ENCODE assay signal across 8 cellular contexts in the genomic region with DNA sequence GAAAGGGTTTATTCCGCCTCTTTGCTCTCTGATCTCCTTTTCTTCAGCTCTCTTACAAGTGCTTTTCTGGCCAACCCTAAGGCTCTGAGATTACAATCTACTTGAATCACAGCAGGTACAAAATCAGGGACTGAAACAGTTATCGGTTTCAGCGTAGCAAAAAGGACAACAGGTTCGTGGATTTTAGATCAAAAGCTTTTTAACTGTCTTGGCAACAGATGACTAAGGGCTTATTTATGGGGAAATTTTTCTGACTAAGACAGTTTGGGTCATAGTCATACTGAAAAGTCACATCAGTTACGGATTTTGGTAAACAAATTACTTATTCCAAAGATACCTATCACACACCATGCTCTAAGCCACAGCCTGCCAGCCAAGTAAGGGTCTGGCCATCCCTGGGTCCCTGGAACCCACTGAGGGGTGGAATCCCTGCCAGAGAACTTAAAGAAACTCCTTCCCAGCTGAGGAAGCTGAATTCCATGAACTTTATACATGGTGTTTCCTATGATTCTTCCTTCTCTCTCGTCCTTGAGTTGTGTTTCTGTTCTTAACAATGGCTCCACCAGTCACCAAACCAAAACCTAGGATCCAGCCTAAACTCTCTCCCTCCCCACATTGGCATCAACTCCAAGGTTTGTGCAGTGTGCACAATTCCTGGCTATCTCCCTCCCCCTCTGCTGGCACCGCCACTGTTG.
DNase-seq lines count a peak whose midpoint lies in the region; ATAC-seq, FAIRE-seq and TF ChIP-seq lines count a peak whose summit lies in the region.

No MANE protein-coding gene starts in this region.

- H3K27me3 ChIP-seq in Panc1 (ENCODE audit: control insufficient read depth, insufficient read depth, low read length) (0 out of 2 replicates have a peak, but pooled peaks cover 4% of the 10 kb centered on the region), neural progenitor cell (peaks cover 21% of the 10 kb centered on the region)

- no peak for FAIRE-seq in D721Med (lab: Jason Lieb, UNC)

- CTCF ChIA-PET in Panc1 (lab: Charles Lee), result no interaction called here

- in situ Hi-C loops in Panc1 (cut with HindIII; ENCODE audit: low pct_unique_long_range_greater_than_20kb, low sequenced_read_pairs), result no loop called here

- peaks cover 30% of the 10 kb centered on the region for H4K20me1 ChIP-seq in neural progenitor cell (ENCODE audit: low read depth)

- H3K27ac ChIP-seq in Panc1 (ENCODE audit: low read length), result no peak overlapping the region
- H3K27ac ChIP-seq in neural progenitor cell, result no peak overlapping the region

- ATAC-seq in HG02763 (IDR thresholded peaks at IDR 0.05; ENCODE audit: unreplicated experiment) (peak; percentile 28), Panc1 (peak; percentile 43; the same call in 1 of the 2 replicates)

- TF ChIP-seq CTCF in Panc1 (IDR thresholded peaks at IDR 0.05), result no peak
- TF ChIP-seq CTCF in neural progenitor cell (IDR thresholded peaks at IDR 0.05), result no peak
- TF ChIP-seq CTCF in D721Med (IDR thresholded peaks at IDR 0.05; ENCODE audit: insufficient read depth, missing control alignments), result no peak

- POLR2A ChIA-PET in Panc1 (lab: Charles Lee), result no interaction called here

- H2AFZ ChIP-seq in neural progenitor cell (replicated peaks), result no peak overlapping the region

- peaks cover 71% of the 10 kb centered on the region for H3K4me1 Mint-ChIP-seq in activated T-cell treated with anti-CD3 and anti-CD28 coated beads, Interleukin-2, amount 50 U/mL, for 24 hours (ENCODE audit: low read depth)
- peaks cover 33% of the 10 kb centered on the region for H3K4me1 Mint-ChIP-seq in neural progenitor cell

- H3K9me3 ChIP-seq in Panc1 (ENCODE audit: control insufficient read depth, insufficient read depth, low read depth, low read length), result no peaks in the 10 kb centered on the region
- H3K9me3 ChIP-seq in neural progenitor cell (ENCODE audit: low read depth), result no peaks in the 10 kb centered on the region

- H3K4me2 ChIP-seq in neural progenitor cell, result peak overlapping the region; percentile 95

- intact Hi-C loops in Panc1 (cut with micrococcal nuclease; ENCODE audit: unreplicated experiment), result no loop called here

- BruUV-seq in Panc1 (replicated peaks; lab: Mats Ljungman, UMichigan), result no TSS peak

- H3K9ac ChIP-seq in neural progenitor cell, result no peak overlapping the region

- H3K79me2 ChIP-seq in neural progenitor cell (ENCODE audit: low read depth), result peaks cover 31% of the 10 kb centered on the region

- H3K27me3 Mint-ChIP-seq in activated T-cell treated with anti-CD3 and anti-CD28 coated beads, Interleukin-2, amount 50 U/mL, for 24 hours, result no peaks in the 10 kb centered on the region
- peaks cover 11% of the 10 kb centered on the region for H3K27me3 Mint-ChIP-seq in neural progenitor cell (ENCODE audit: insufficient read depth, low read depth)

- H3K36me3 ChIP-seq in Panc1 (ENCODE audit: control insufficient read depth, insufficient read depth, low read length), result no peaks in the 10 kb centered on the region; the same call in 1 of the 2 replicates
- no peaks in the 10 kb centered on the region for H3K36me3 ChIP-seq in neural progenitor cell

- peaks cover 7% of the 10 kb centered on the region for H3K9me3 Mint-ChIP-seq in activated T-cell treated with anti-CD3 and anti-CD28 coated beads, Interleukin-2, amount 50 U/mL, for 24 hours
- H3K9me3 Mint-ChIP-seq in neural progenitor cell, result no peaks in the 10 kb centered on the region

- peak overlapping the region; percentile 84 for H3K4me3 Mint-ChIP-seq in activated T-cell treated with anti-CD3 and anti-CD28 coated beads, Interleukin-2, amount 50 U/mL, for 24 hours
- H3K4me3 Mint-ChIP-seq in neural progenitor cell, result peak overlapping the region; percentile 90

- peaks cover 27% of the 10 kb centered on the region for H3K36me3 Mint-ChIP-seq in activated T-cell treated with anti-CD3 and anti-CD28 coated beads, Interleukin-2, amount 50 U/mL, for 24 hours (ENCODE audit: low read depth)
- peaks cover 10% of the 10 kb centered on the region for H3K36me3 Mint-ChIP-seq in neural progenitor cell

- peak overlapping the region; percentile 96 for H3K27ac Mint-ChIP-seq in activated T-cell treated with anti-CD3 and anti-CD28 coated beads, Interleukin-2, amount 50 U/mL, for 24 hours
- H3K27ac Mint-ChIP-seq in neural progenitor cell, result no peak overlapping the region

- no peak for DNase-seq in activated T-cell treated with anti-CD3 and anti-CD28 coated beads, Interleukin-2, amount 50 U/mL, for 24 hours
- DNase-seq in activated T-cell treated with anti-CD3 and anti-CD28 coated beads for 4 hours, result no peak
- no peak for DNase-seq in Panc1 (ENCODE audit: low read depth, low spot score)
- DNase-seq in dermis blood vessel endothelial cell, result peak; percentile 64
- DNase-seq in neural progenitor cell (ENCODE audit: low spot score), result peak; percentile 69
- no peak for DNase-seq in activated gamma-delta T cell (lab: John Stamatoyannopoulos, UW)
- no peak for DNase-seq in D721Med (ENCODE audit: insufficient read length, low spot score)

- peaks cover 22% of the 10 kb centered on the region for H3F3A ChIP-seq in neural progenitor cell (ENCODE audit: low read depth)

- H3K4me1 ChIP-seq in Panc1 (ENCODE audit: control insufficient read depth, insufficient read depth, low read length), result 0 out of 2 replicates have a peak, but pooled peaks cover 4% of the 10 kb centered on the region
- H3K4me1 ChIP-seq in neural progenitor cell, result peaks cover 16% of the 10 kb centered on the region

- peak overlapping the region; percentile 47 to 56; a peak in 3 of 4 replicates for H3K4me3 ChIP-seq in Panc1 (ENCODE audit: low read depth in 2 of 2, low read length in 2 of 2)
- peak overlapping the region; percentile 86 for H3K4me3 ChIP-seq in neural progenitor cell

Comparison
In these comparisons a context has a peak if more than half of its experiments do, and no peak if none do; other contexts are left out.
1. DNase-seq: peak in dermis blood vessel endothelial cell (single experiment) and neural progenitor cell (single experiment); none in activated T-cell treated with anti-CD3 and anti-CD28 coated beads, Interleukin-2, amount 50 U/mL, for 24 hours (single experiment), activated T-cell treated with anti-CD3 and anti-CD28 coated beads for 4 hours (single experiment), Panc1 (single experiment), activated gamma-delta T cell (single experiment) and D721Med (single experiment).